Comparison of ENCODE assay signal across 8 cellular contexts in the genomic region with DNA sequence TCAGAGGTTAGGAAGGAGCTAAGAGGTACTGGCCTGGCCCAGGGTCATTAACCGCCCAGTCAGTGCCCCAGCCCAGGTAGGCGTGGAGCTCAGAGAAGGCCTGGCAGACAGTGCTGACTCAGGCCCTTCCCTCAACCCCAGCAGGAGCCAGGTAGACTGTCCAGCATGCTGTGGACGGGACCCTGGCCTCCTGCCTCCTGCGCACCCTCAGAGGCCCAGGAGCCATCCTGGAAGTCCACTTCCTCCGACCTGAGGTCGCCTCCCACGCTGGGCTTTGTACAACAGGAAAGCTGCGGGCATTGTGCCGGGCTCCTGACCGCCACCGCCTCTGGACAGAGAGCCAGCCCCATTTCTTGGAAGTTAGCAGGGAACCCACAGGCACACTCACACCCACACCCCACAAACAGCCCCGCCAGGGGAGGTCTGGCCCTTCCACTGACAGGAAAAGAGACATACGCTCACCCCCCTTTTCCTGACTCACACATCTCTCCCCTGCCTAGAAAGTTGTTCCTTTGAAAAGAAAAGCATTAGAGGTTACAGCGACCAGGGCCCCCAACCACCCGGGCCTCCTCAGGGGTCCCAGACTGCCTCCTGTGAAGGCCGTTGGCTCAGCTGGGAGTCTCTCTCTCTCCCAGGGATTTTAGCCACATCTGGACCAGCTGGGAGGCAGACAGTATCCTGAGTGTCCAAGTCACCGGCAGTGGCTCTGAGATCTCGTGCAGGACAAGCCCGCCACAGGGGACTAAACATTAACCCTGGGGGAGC. TPM values are rescaled to one million over a fixed set of nuclear protein-coding genes. Genes with fewer than 3 reads are reported as not detected.
DNase-seq lines count a peak whose midpoint lies in the region; ATAC-seq and TF ChIP-seq lines count a peak whose summit lies in the region.

No MANE protein-coding gene starts in this region.

- DNase-seq in activated CD4-positive, alpha-beta T cell treated with anti-CD3 and anti-CD28 coated beads, Interleukin-2, amount 10 ng/mL, durations not matched to agents 24 days and 14 days, result no peak
- no peak for DNase-seq in activated CD4-positive, alpha-beta T cell treated with anti-CD3 and anti-CD28 coated beads for 4 hours
- no peak for DNase-seq in memory B cell (ENCODE audit: low spot score in 2 of 2)
- no peak for DNase-seq in DMS53 treated with DMSO at 0.1 percent for 48 hours (lab: John Stamatoyannopoulos, UW; ENCODE audit: unreplicated experiment)

- TF ChIP-seq CTCF in brain (conservative IDR thresholded peaks at IDR 0.05), result no peak

- H3K4me3 Mint-ChIP-seq in activated CD4-positive, alpha-beta T cell treated with anti-CD3 and anti-CD28 coated beads, Interleukin-2, amount 10 ng/mL, durations not matched to agents 24 days and 14 days, result peak overlapping the region; percentile 61
- H3K4me3 Mint-ChIP-seq in brain (peak overlapping the region in 1 of 5 experiments; percentile 55), memory B cell (peak overlapping the region; percentile 29)

- H3K27me3 Mint-ChIP-seq in activated CD4-positive, alpha-beta T cell treated with anti-CD3 and anti-CD28 coated beads, Interleukin-2, amount 10 ng/mL, durations not matched to agents 24 days and 14 days, result no peaks in the 10 kb centered on the region
- H3K27me3 Mint-ChIP-seq in brain (no peaks in the 10 kb centered on the region), memory B cell (no peaks in the 10 kb centered on the region)

- no peak overlapping the region for H3K4me3 ChIP-seq in thymus (ENCODE audit: low read length)

- H3K36me3 ChIP-seq in thymus (ENCODE audit: control insufficient read depth, insufficient read depth), result peaks cover 23% of the 10 kb centered on the region

- no peak for ATAC-seq in memory B cell (ENCODE audit: low read depth)
- no peak for ATAC-seq in HG03378 (IDR thresholded peaks at IDR 0.05; ENCODE audit: unreplicated experiment)
- no peak for ATAC-seq in HG03045 (IDR thresholded peaks at IDR 0.05; ENCODE audit: unreplicated experiment)

- peaks cover 40% of the 10 kb centered on the region for H3K4me1 Mint-ChIP-seq in activated CD4-positive, alpha-beta T cell treated with anti-CD3 and anti-CD28 coated beads, Interleukin-2, amount 10 ng/mL, durations not matched to agents 24 days and 14 days
- H3K4me1 Mint-ChIP-seq in brain (peaks cover 46% of the 10 kb centered on the region), memory B cell (peaks cover 30% of the 10 kb centered on the region)

- no peaks in the 10 kb centered on the region for H3K27me3 ChIP-seq in thymus (ENCODE audit: control insufficient read depth, insufficient read depth)

- H3K27ac Mint-ChIP-seq in activated CD4-positive, alpha-beta T cell treated with anti-CD3 and anti-CD28 coated beads, Interleukin-2, amount 10 ng/mL, durations not matched to agents 24 days and 14 days, result peak overlapping the region; percentile 91
- H3K27ac Mint-ChIP-seq in brain (peak overlapping the region; percentile 73 to 97 (median 92)), memory B cell (peak overlapping the region; percentile 92)

- 52% methylated on average over 19 of the region's 19 CpGs for WGBS in thymus

- H3K9me3 ChIP-seq in thymus (ENCODE audit: control insufficient read depth), result no peaks in the 10 kb centered on the region

- H3K36me3 Mint-ChIP-seq in activated CD4-positive, alpha-beta T cell treated with anti-CD3 and anti-CD28 coated beads, Interleukin-2, amount 10 ng/mL, durations not matched to agents 24 days and 14 days (ENCODE audit: low read depth), result peaks cover 18% of the 10 kb centered on the region
- H3K36me3 Mint-ChIP-seq in brain (peaks cover 19% of the 10 kb centered on the region), memory B cell (peaks cover 6% of the 10 kb centered on the region)

- peak overlapping the region; percentile 11 for H3K27ac ChIP-seq in thymus (ENCODE audit: low read depth)

- H3K9me3 Mint-ChIP-seq in activated CD4-positive, alpha-beta T cell treated with anti-CD3 and anti-CD28 coated beads, Interleukin-2, amount 10 ng/mL, durations not matched to agents 24 days and 14 days, result no peaks in the 10 kb centered on the region
- no peaks in the 10 kb centered on the region for H3K9me3 Mint-ChIP-seq in brain
- no peaks in the 10 kb centered on the region for H3K9me3 Mint-ChIP-seq in memory B cell

- peaks cover 15% of the 10 kb centered on the region for H3K4me1 ChIP-seq in thymus (ENCODE audit: control insufficient read depth, insufficient read depth, low read length)

- intact Hi-C loops in activated CD4-positive, alpha-beta T cell treated with anti-CD3 and anti-CD28 coated beads, Interleukin-2, amount 10 ng/mL, durations not matched to agents 24 days and 14 days (cut with micrococcal nuclease), result no loop called here

RNA-seq across cellular contexts. Expression of gene RALGDS, which starts 7.7 kb away (rescaled TPM):
- total RNA-seq in activated CD4-positive, alpha-beta T cell treated with anti-CD3 and anti-CD28 coated beads, Interleukin-2, amount 10 ng/mL, durations not matched to agents 24 days and 14 days, result 93.0 and 96.7 TPM in 2 replicates
- polyA plus RNA-seq in brain (ENCODE audit: insufficient read depth, low read depth, low replicate concordance) (168 TPM), thymus (42.1 TPM)

RNA-seq across cellular contexts. Expression of gene GBGT1, which starts 50.4 kb away (rescaled TPM):
- total RNA-seq in activated CD4-positive, alpha-beta T cell treated with anti-CD3 and anti-CD28 coated beads, Interleukin-2, amount 10 ng/mL, durations not matched to agents 24 days and 14 days, result 6.8 and 8.2 TPM in 2 replicates
- polyA plus RNA-seq in brain (ENCODE audit: insufficient read depth, low read depth, low replicate concordance) (6.6 TPM), thymus (5.3 TPM)

RNA-seq across cellular contexts. Expression of gene CEL, which starts 51.6 kb away (rescaled TPM):
- 1.8 and 2.0 TPM in 2 replicates for total RNA-seq in activated CD4-positive, alpha-beta T cell treated with anti-CD3 and anti-CD28 coated beads, Interleukin-2, amount 10 ng/mL, durations not matched to agents 24 days and 14 days
- polyA plus RNA-seq in brain (ENCODE audit: insufficient read depth, low read depth, low replicate concordance) (0.92 TPM), thymus (3.2 TPM)
